Comparison of ENCODE assay signal across 8 cellular contexts in the genomic region with DNA sequence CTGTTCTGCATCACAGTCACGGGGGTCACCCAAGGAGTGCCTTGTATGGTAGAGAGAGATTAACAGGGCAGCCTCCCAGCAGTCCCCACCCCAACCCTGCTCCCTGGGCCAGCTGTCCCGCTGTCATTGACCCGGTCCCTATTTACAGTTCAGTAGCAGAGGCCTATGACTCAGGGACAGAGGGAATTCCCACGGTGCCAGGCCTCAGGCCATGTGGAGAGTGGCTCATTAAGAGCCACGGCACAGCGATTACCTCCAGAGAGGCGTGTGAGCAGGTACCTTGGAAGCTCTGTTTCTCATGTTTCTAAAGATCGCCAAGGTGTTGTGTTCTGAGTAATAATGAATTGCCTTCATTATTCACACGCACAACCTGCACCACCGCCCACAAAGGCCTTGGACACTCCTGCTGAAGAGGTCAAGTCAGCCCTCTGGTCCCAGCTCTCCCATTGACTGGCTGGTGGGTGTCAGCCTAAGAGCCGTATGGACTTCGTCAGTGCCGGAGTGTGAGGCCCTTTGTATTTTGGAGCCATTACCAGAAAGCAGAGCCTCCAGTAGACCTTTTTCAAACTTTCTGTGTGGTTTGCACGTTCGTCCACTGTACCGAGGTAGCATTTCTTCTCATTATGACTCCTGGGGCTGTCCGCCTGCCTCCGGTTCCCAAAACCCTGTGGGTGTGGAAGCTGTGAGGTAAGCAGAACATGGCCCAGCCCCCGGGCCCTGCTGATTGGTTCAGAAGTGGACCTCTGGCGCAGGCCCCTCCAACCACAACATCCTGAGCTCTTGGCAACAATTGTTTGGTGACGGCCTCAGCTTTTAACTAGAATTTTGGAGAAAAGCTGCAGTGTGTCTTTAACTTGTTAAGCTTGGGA. TPM values are rescaled to one million over a fixed set of nuclear protein-coding genes. Genes with fewer than 3 reads are reported as not detected.
A peak's percentile ranks its signal among the peaks of the same experiment; 100 is the strongest.
DNase-seq lines count a peak whose midpoint lies in the region; ATAC-seq, FAIRE-seq and TF ChIP-seq lines count a peak whose summit lies in the region.

No MANE protein-coding gene starts in this region.

- intact Hi-C loops in kidney (cut with DNase I): no loop called here

- H3K36me3 ChIP-seq in kidney (ENCODE audit: control insufficient read depth in 1 of 2, insufficient read depth in 2 of 2, low read length in 2 of 2): no peaks in the 10 kb centered on the region

- no peak overlapping the region for H3K27ac ChIP-seq in kidney (ENCODE audit: low read depth in 2 of 2, low read length in 2 of 2)

- H3K4me3 ChIP-seq in kidney (ENCODE audit: low read length in 2 of 2): peak overlapping the region in 1 of 2 donors; percentile 42

- H3K4me1 Mint-ChIP-seq in T-helper 17 cell: peaks cover 13% of the 10 kb centered on the region

- H3K27ac Mint-ChIP-seq in T-helper 17 cell: peak overlapping the region; percentile 89

- H3K9ac ChIP-seq in kidney (ENCODE audit: low read length in 2 of 2): no peak overlapping the region

- peak overlapping the region; percentile 85 for H3K4me3 Mint-ChIP-seq in T-helper 17 cell

- DNase-seq in T-helper 17 cell: peak; percentile 71 to 80 (median 76)
- peak in 39 of 58 donors; percentile 9 to 68 (median 30) for DNase-seq in anterior cingulate cortex (lab: John Stamatoyannopoulos, UW)
- peak; percentile 96 for DNase-seq in kidney
- DNase-seq in stimulated activated CD4-positive, alpha-beta T cell treated with anti-CD3 and anti-CD28 coated beads, Interleukin-4, amount 100 ng/mL, for 1 hour: peak; percentile 77
- DNase-seq in NCI-H1417 treated with DMSO at 0.1 percent for 48 hours (lab: John Stamatoyannopoulos, UW): no peak
- no peak for DNase-seq in NCI-H2081 (lab: John Stamatoyannopoulos, UW)

- H3K36me3 Mint-ChIP-seq in T-helper 17 cell (ENCODE audit: low read depth): no peaks in the 10 kb centered on the region

- TF ChIP-seq CTCF in kidney (IDR thresholded peaks at IDR 0.05; ENCODE audit: borderline replicate concordance, extremely low read depth, insufficient read depth): no peak

- ATAC-seq in GM18909 (IDR thresholded peaks at IDR 0.05; ENCODE audit: poor library complexity, unreplicated experiment) (peak; percentile 89), HG03095 (IDR thresholded peaks at IDR 0.05; ENCODE audit: unreplicated experiment) (peak; percentile 83), T-helper 17 cell (peak; percentile 96)

- H3K4me1 ChIP-seq in kidney (ENCODE audit: control insufficient read depth in 1 of 2, insufficient read depth in 1 of 2, low read depth in 1 of 2, low read length in 2 of 2): peaks cover 0 to 4% of the 10 kb centered on the region in 2 donors

- FAIRE-seq in kidney (lab: Jason Lieb, UNC): no peak

- H3K9me3 ChIP-seq in T-helper 17 cell (ENCODE audit: control insufficient read depth, low read length, poor library complexity, severe bottlenecking) (no peaks in the 10 kb centered on the region), kidney (ENCODE audit: control insufficient read depth in 1 of 2, low read length in 2 of 2) (peaks cover 0 to 4% of the 10 kb centered on the region in 2 donors)

- no peaks in the 10 kb centered on the region for H3K27me3 Mint-ChIP-seq in T-helper 17 cell

RNA-seq across cellular contexts. Expression of gene SERTAD2, which starts 47.0 kb away (rescaled TPM):
- total RNA-seq in T-helper 17 cell (10 to 100 TPM; 26.4 to 31.1 TPM), kidney (21.1 TPM)
- 6.2 TPM for polyA plus RNA-seq in kidney (ENCODE audit: insufficient read depth, low read depth, low replicate concordance)

Comparison
In these comparisons a context has a peak if more than half of its experiments do, and no peak if none do; other contexts are left out.
1. DNase-seq: peak in T-helper 17 cell (3 of 3), anterior cingulate cortex (39 of 58), kidney (single experiment) and stimulated activated CD4-positive, alpha-beta T cell treated with anti-CD3 and anti-CD28 coated beads, Interleukin-4, amount 100 ng/mL, for 1 hour (single experiment); none in NCI-H1417 treated with DMSO at 0.1 percent for 48 hours (single experiment) and NCI-H2081 (0 of 2).
2. Peak in every context shown above with its lines, with median percentiles within 50 percentile points of each other: ATAC-seq.